Comparison of ENCODE assay signal across 8 cellular contexts in genomic region chr12:25436206-25436912, GRCh38.
A peak's percentile ranks its signal among the peaks of the same experiment; 100 is the strongest.
DNase-seq lines count a peak whose midpoint lies in the region; ATAC-seq and TF ChIP-seq lines count a peak whose summit lies in the region.

No MANE protein-coding gene starts in this region.

- no peaks in the 10 kb centered on the region for H3K27me3 ChIP-seq in stomach

- DNase-seq in DMS79 treated with DMSO at 0.1 percent for 48 hours (lab: John Stamatoyannopoulos, UW) (peak; percentile 35), KBM-7 (peak; percentile 64), RPMI8226 (peak; percentile 74), kidney tubule cell (ENCODE audit: low spot score) (peak; percentile 70), stomach (no peak), cortex of kidney (lab: John Stamatoyannopoulos, UW) (no peak)
- peak; percentile 12 for DNase-seq in central memory CD4-positive, alpha-beta T cell

- TF ChIP-seq CTCF in stomach (IDR thresholded peaks at IDR 0.05): peak in 5 of 7 experiments; percentile 47 to 79 (median 73)

- in situ Hi-C loops in KBM-7 (cut with MboI; ENCODE audit: low pct_unique_long_range_greater_than_20kb, low sequenced_read_pairs): loop anchor here (25.0 kb wide), 1 partner anchor 576 kb away; no protein-coding TSS in a partner anchor

- no peaks in the 10 kb centered on the region for H3K9me3 ChIP-seq in stomach

- peaks cover 0 to 30% (median 5%) of the 10 kb centered on the region in 4 donors for H3K4me1 ChIP-seq in stomach

- peak overlapping the region in 3 of 4 donors; percentile 30 to 38 (median 32) for H3K4me3 ChIP-seq in stomach

- peak overlapping the region in 1 of 5 donors; percentile 45 for H3K27ac ChIP-seq in stomach

- intact Hi-C loops in stomach (cut with DNase I; ENCODE audit: low total_unique reads): loop anchor here (10.0 kb wide), 1 partner anchor 588 kb away; no protein-coding TSS in a partner anchor

- TF ChIP-seq EP300 in stomach (IDR thresholded peaks at IDR 0.05): no peak

- H3K36me3 ChIP-seq in stomach: no peaks in the 10 kb centered on the region

- no peak for TF ChIP-seq POLR2A in stomach (IDR thresholded peaks at IDR 0.05)

- 41 to 48% (median 43%) methylated on average over 6 to 9 of the region's 9 CpGs for WGBS in stomach, 5 donors

- ATAC-seq in GM19351 (IDR thresholded peaks at IDR 0.05; ENCODE audit: unreplicated experiment): peak; percentile 89

Comparison
In these comparisons a context has a peak if more than half of its experiments do, and no peak if none do; other contexts are left out.
1. DNase-seq: peak in DMS79 treated with DMSO at 0.1 percent for 48 hours (single experiment), KBM-7 (single experiment), RPMI8226 (single experiment), central memory CD4-positive, alpha-beta T cell (single experiment) and kidney tubule cell (single experiment); none in stomach (single experiment) and cortex of kidney (single experiment).